In the genomic region with DNA sequence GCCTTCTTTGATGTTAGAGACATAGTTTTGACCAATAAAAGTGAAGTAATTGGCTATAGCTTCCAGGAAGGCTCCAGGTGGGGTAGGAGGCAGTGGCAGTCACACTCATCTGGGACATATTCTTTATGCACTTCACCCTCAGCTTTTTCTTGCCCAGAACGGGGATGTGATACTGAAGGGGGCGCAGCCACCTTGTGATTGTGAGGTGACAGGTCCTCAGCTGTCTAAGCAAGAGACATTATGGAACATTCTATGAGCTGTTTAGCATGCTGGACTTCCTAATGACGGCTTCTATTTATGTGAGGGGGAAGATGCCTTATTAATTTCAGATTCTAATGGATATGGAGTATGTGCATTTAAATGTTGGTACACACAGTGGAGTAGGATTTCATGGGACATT, we compare ENCODE assay signal across 30 cellular contexts.
"Had no signal": no experiment of that assay in that cellular context is flagged by ENCODE, and none has a peak within 500 bp of the region (broad histone marks: within the 10 kb centered on the region; RNA-seq: fewer than 3 reads in every experiment).

No MANE protein-coding gene starts in this region.

- H3K27ac ChIP-seq: adrenal gland, ascending aorta, breast epithelium, cardiac muscle cell, colonic mucosa, epithelial cell of prostate had no signal

- H3K9me3 ChIP-seq: adrenal gland, ascending aorta, breast epithelium, colonic mucosa had no signal

- DNase-seq: activated CD4-positive, alpha-beta memory T cell treated with anti-CD3 and anti-CD28 coated beads for 36 hours; activated CD4-positive, alpha-beta T cell treated with anti-CD3 and anti-CD28 coated beads for 36 hours; activated CD4-positive, alpha-beta T cell treated with anti-CD3 and anti-CD28 coated beads, Interleukin-2, amount 10 ng/mL, durations not matched to agents 24 days and 14 days; activated CD4-positive, CD25-positive, alpha-beta regulatory T cell; activated CD4-positive, CD25-positive, alpha-beta regulatory T cell treated with anti-CD3 and anti-CD28 coated beads, Interleukin-2, amount 50 U/mL, for 72 hours; activated CD8-positive, alpha-beta memory T cell treated with anti-CD3 and anti-CD28 coated beads, Interleukin-2, amount 10 ng/mL, durations not matched to agents 7 days and 5 days; activated CD8-positive, alpha-beta memory T cell treated with anti-CD3 and anti-CD28 coated beads, Interleukin-2, amount 50 U/mL, for 4 hours; activated CD8-positive, alpha-beta T cell treated with anti-CD3 and anti-CD28 coated beads, Interleukin-2, amount 10 ng/mL, durations not matched to agents 7 days and 5 days; activated gamma-delta T cell; activated naive CD4-positive, alpha-beta T cell treated with Interleukin-2 at 50 U/mL for 16 hours; activated naive CD8-positive, alpha-beta T cell treated with anti-CD3 and anti-CD28 coated beads for 36 hours; activated naive CD8-positive, alpha-beta T cell treated with anti-CD3 and anti-CD28 coated beads, Interleukin-2, amount 50 U/mL, for 24 hours; activated T-cell treated with anti-CD3 and anti-CD28 coated beads, Interleukin-2, amount 50 U/mL, for 24 hours; activated T-cell treated with anti-CD3 and anti-CD28 coated beads, Interleukin-2, amount 50 U/mL, for 72 hours; adrenal gland; amygdala; central memory CD4-positive, alpha-beta T cell; cerebellar nuclear complex; colonic mucosa; effector CD8-positive, alpha-beta T cell; foreskin fibroblast; head of caudate nucleus; T-helper 2 cell had no signal

- H3K4me3 ChIP-seq: adrenal gland, ascending aorta, breast epithelium, cardiac muscle cell, colonic mucosa had no signal

- H3K36me3 ChIP-seq: adrenal gland, ascending aorta, breast epithelium, cardiac muscle cell, colonic mucosa had no signal

- H3K4me1 ChIP-seq: adrenal gland, ascending aorta, breast epithelium, colonic mucosa had no signal

- H3K27me3 ChIP-seq: adrenal gland, ascending aorta, breast epithelium, cardiac muscle cell, colonic mucosa had no signal

- FAIRE-seq: endometrium, endothelial cell of umbilical vein, frontal cortex had no signal

- ATAC-seq: activated CD4-positive, alpha-beta T cell treated with anti-CD3 and anti-CD28 coated beads for 36 hours; activated CD8-positive, alpha-beta memory T cell treated with anti-CD3 and anti-CD28 coated beads, Interleukin-2, amount 10 ng/mL, durations not matched to agents 7 days and 5 days; activated CD8-positive, alpha-beta T cell treated with anti-CD3 and anti-CD28 coated beads, Interleukin-2, amount 10 ng/mL, durations not matched to agents 7 days and 5 days; activated naive CD8-positive, alpha-beta T cell treated with anti-CD3 and anti-CD28 coated beads, Interleukin-2, amount 50 U/mL, for 24 hours; activated T-cell treated with anti-CD3 and anti-CD28 coated beads, Interleukin-2, amount 50 U/mL, for 72 hours had no signal
